9 cellular contexts compared by ENCODE assay signal in genomic region chr11:10657308-10658271, GRCh38. TPM values are rescaled to one million over a fixed set of nuclear protein-coding genes. Genes with fewer than 3 reads are reported as not detected.
DNase-seq lines count a peak whose midpoint lies in the region; ATAC-seq, FAIRE-seq and TF ChIP-seq lines count a peak whose summit lies in the region.
"Had no signal": no experiment of that assay in that cellular context is flagged by ENCODE, and none has a peak within 500 bp of the region (broad histone marks: within the 10 kb centered on the region; RNA-seq: fewer than 3 reads in every experiment).

No MANE protein-coding gene starts in this region.

- no peaks in the 10 kb centered on the region for H3K9me3 Mint-ChIP-seq in GM23338

- no peak overlapping the region for H3K27ac ChIP-seq in GM23338 (ENCODE audit: low read depth)
- peak overlapping the region; percentile 80 to 93 (median 86) for H3K27ac ChIP-seq in gastroesophageal sphincter
- peak overlapping the region; percentile 41 to 86 (median 81) for H3K27ac ChIP-seq in stomach
- no peak overlapping the region for H3K27ac ChIP-seq in Karpas-422 (ENCODE audit: low read length)
- H3K27ac ChIP-seq: neutrophil had no signal

- H3K4me3 ChIP-seq in GM23338 (no peak overlapping the region), gastroesophageal sphincter (peak overlapping the region in 1 of 2 donors; percentile 18), stomach (peak overlapping the region in 1 of 4 donors; percentile 4), Karpas-422 (ENCODE audit: low read length) (no peak overlapping the region)

- H3K9ac ChIP-seq in Karpas-422 (ENCODE audit: low read length), result no peak overlapping the region

- H3K4me1 ChIP-seq in GM23338 (ENCODE audit: insufficient read depth) (no peaks in the 10 kb centered on the region), gastroesophageal sphincter (peaks cover 61 to 100% (median 87%) of the 10 kb centered on the region in 3 donors), stomach (peaks cover 45 to 94% (median 74%) of the 10 kb centered on the region in 4 donors), Karpas-422 (ENCODE audit: low read length) (no peaks in the 10 kb centered on the region)

- H3K4me2 ChIP-seq in GM23338 (no peak overlapping the region), Karpas-422 (ENCODE audit: low read depth, low read length, poor library complexity, severe bottlenecking) (no peak overlapping the region)

- H3K36me3 Mint-ChIP-seq in GM23338 (ENCODE audit: low read depth), result no peaks in the 10 kb centered on the region

- H3K36me3 ChIP-seq in GM23338 (ENCODE audit: insufficient read depth) (no peaks in the 10 kb centered on the region), gastroesophageal sphincter (no peaks in the 10 kb centered on the region), stomach (no peaks in the 10 kb centered on the region), Karpas-422 (ENCODE audit: insufficient read depth, low read length) (no peaks in the 10 kb centered on the region)
- H3K36me3 ChIP-seq: neutrophil had no signal

- TF ChIP-seq EP300 in gastroesophageal sphincter (IDR thresholded peaks at IDR 0.05) (no peak), stomach (IDR thresholded peaks at IDR 0.05) (no peak)

- DNase-seq in GM12892 (ENCODE audit: insufficient read length) (no peak), GM23338 (ENCODE audit: low spot score) (peak; percentile 14), RPMI8226 (peak; percentile 7), stomach (no peak), SHP77 treated with DMSO at 0.1 percent for 48 hours (lab: John Stamatoyannopoulos, UW) (no peak), GM12891 (ENCODE audit: insufficient read length, low spot score) (no peak), Karpas-422 (no peak)

- no peaks in the 10 kb centered on the region for H3F3A ChIP-seq in GM23338 (replicated peaks; ENCODE audit: low read depth)

- H3K9me2 ChIP-seq in GM23338 (ENCODE audit: insufficient read depth), result no peaks in the 10 kb centered on the region; the same call in 1 of the 2 replicates
- no peaks in the 10 kb centered on the region for H3K9me2 ChIP-seq in Karpas-422 (replicated peaks; ENCODE audit: insufficient read depth, low read length)

- no peaks in the 10 kb centered on the region for H3K27me3 Mint-ChIP-seq in GM23338 (ENCODE audit: insufficient read depth, low read depth, poor library complexity)

- H3K27me3 ChIP-seq in GM23338 (ENCODE audit: insufficient read depth) (no peaks in the 10 kb centered on the region), gastroesophageal sphincter (no peaks in the 10 kb centered on the region), stomach (no peaks in the 10 kb centered on the region), Karpas-422 (ENCODE audit: low read length) (no peaks in the 10 kb centered on the region)
- H3K27me3 ChIP-seq: neutrophil had no signal

- TF ChIP-seq POLR2A in GM12892 (IDR thresholded peaks at IDR 0.05; ENCODE audit: low read depth, low read length) (no peak), gastroesophageal sphincter (IDR thresholded peaks at IDR 0.05) (no peak), stomach (IDR thresholded peaks at IDR 0.05) (no peak), GM12891 (IDR thresholded peaks at IDR 0.05; ENCODE audit: low read depth, low read length) (no peak)

- H3K27ac Mint-ChIP-seq in GM23338, result peak overlapping the region; percentile 44; the same call in 1 of the 2 replicates

- H2AFZ ChIP-seq in GM23338 (no peak overlapping the region), Karpas-422 (ENCODE audit: low read length) (no peak overlapping the region)

- 0 to 22% methylated on average over 4 to 15 of the region's 20 CpGs for WGBS in gastroesophageal sphincter (ENCODE audit: low coverage in 1 of 2), 2 donors
- 41 to 53% (median 44%) methylated on average over 20 of the region's 20 CpGs for WGBS in stomach, 5 donors

- H3K4me3 Mint-ChIP-seq in GM23338, result no peak overlapping the region

- TF ChIP-seq CTCF in GM23338 (conservative IDR thresholded peaks at IDR 0.05; ENCODE audit: low read depth in 2 of 2) (no peak), gastroesophageal sphincter (IDR thresholded peaks at IDR 0.05) (no peak), stomach (IDR thresholded peaks at IDR 0.05) (no peak)

- ATAC-seq in GM23338 (peak; percentile 62), gastroesophageal sphincter (no peak)

- H3K9me3 ChIP-seq in gastroesophageal sphincter, result no peaks in the 10 kb centered on the region
- no peaks in the 10 kb centered on the region for H3K9me3 ChIP-seq in stomach
- no peaks in the 10 kb centered on the region for H3K9me3 ChIP-seq in Karpas-422 (ENCODE audit: low read length)
- H3K9me3 ChIP-seq: neutrophil had no signal

- no peaks in the 10 kb centered on the region for H3K79me2 ChIP-seq in GM23338 (replicated peaks; ENCODE audit: insufficient read depth)
- H3K79me2 ChIP-seq in Karpas-422 (ENCODE audit: low read length), result no peaks in the 10 kb centered on the region

- FAIRE-seq in GM12892 (lab: Jason Lieb, UNC) (peak; percentile 68), GM12891 (lab: Jason Lieb, UNC) (no peak)

- peaks cover 3% of the 10 kb centered on the region; the same call in 2 of the 3 replicates for H3K4me1 Mint-ChIP-seq in GM23338

- intact Hi-C loops in stomach (cut with DNase I; ENCODE audit: low total_unique reads), result no loop called here

- H4K20me1 ChIP-seq in GM23338 (replicated peaks; ENCODE audit: insufficient read depth), result no peaks in the 10 kb centered on the region
- no peaks in the 10 kb centered on the region for H4K20me1 ChIP-seq in Karpas-422 (ENCODE audit: insufficient read depth, low read depth, low read length)

TF ChIP-seq in GM23338, 12 proteins besides CTCF, POLR2A, EP300 and RAD21 (continues in another document):
- no peak for TF ChIP-seq NANOG (IDR thresholded peaks at IDR 0.05; ENCODE audit: borderline replicate concordance)
- no peak for TF ChIP-seq POLR2AphosphoS5 (IDR thresholded peaks at IDR 0.05; ENCODE audit: low read depth)
- TF ChIP-seq JUNB (IDR thresholded peaks at IDR 0.05; ENCODE audit: unreplicated experiment), result no peak

TF ChIP-seq in GM12891, 5 proteins besides CTCF, POLR2A, EP300 and RAD21:
- TF ChIP-seq TAF1 (IDR thresholded peaks at IDR 0.05; ENCODE audit: low read depth, low read length) (no peak), PAX5 (IDR thresholded peaks at IDR 0.05; ENCODE audit: insufficient read depth, low read length, severe bottlenecking) (no peak), SPI1 (IDR thresholded peaks at IDR 0.05; ENCODE audit: low read depth, low read length) (no peak), POU2F2 (IDR thresholded peaks at IDR 0.05; ENCODE audit: low read depth, low read length) (no peak), POLR2AphosphoS5 (IDR thresholded peaks at IDR 0.05; ENCODE audit: low read depth, low read length) (no peak)

RNA-seq across cellular contexts. Expression of gene IRAG1, which starts 36.0 kb away (rescaled TPM):
- polyA plus RNA-seq in GM12892 (2012; ENCODE audit: missing spikeins), result not detected
- 2.5 and 2.7 TPM in 2 replicates for total RNA-seq in GM23338 (2014; rRNA removed; shearing (Covaris generic))
- polyA plus RNA-seq in GM23338 (2016; fragmentation: Nextera tagmentation; extraction: Ambion mirVana) (1.5 and 2.7 TPM in 2 replicates), stomach (10 to 100 TPM; 12.7 to 17.2 (median 17.1) TPM)
- total RNA-seq in gastroesophageal sphincter (100 to 1,000 TPM; 156 to 408 (median 278) TPM), stomach (10 to 100 TPM; 24.6 to 60.7 (median 40.3) TPM)
- 0.01 TPM for polyA plus RNA-seq in GM12891 (2012; ENCODE audit: low read depth, missing spikeins)
- total RNA-seq in Karpas-422 (2014; rRNA removed; shearing (Covaris generic); ENCODE audit: low replicate concordance), result not detected in 2 replicates

Comparison
In these comparisons a context has a peak if more than half of its experiments do, and no peak if none do; other contexts are left out.
1. DNase-seq: peak in GM23338 (single experiment) and RPMI8226 (single experiment); none in GM12892 (single experiment), stomach (single experiment), SHP77 treated with DMSO at 0.1 percent for 48 hours (single experiment), GM12891 (single experiment) and Karpas-422 (single experiment).
2. H3K27ac ChIP-seq: peak in gastroesophageal sphincter (4 of 4) and stomach (5 of 5); none in GM23338 (single experiment) and Karpas-422 (single experiment).